ENCODE assay signal across 9 cellular contexts in genomic region chr1:156140879-156141707, GRCh38. TPM values are rescaled to one million over a fixed set of nuclear protein-coding genes. Genes with fewer than 3 reads are reported as not detected.
DNase-seq lines count a peak whose midpoint lies in the region; ATAC-seq, FAIRE-seq and TF ChIP-seq lines count a peak whose summit lies in the region.
"Had no signal": no experiment of that assay in that cellular context is flagged by ENCODE, and none has a peak within 500 bp of the region (broad histone marks: within the 10 kb centered on the region; RNA-seq: fewer than 3 reads in every experiment).

No MANE protein-coding gene starts in this region.

- no peak overlapping the region for H3K4me3 Mint-ChIP-seq in Caco-2 (ENCODE audit: unreplicated experiment)
- H3K4me3 Mint-ChIP-seq in stimulated activated naive CD8-positive, alpha-beta T cell treated with anti-CD3 and anti-CD28 coated beads, Interleukin-15, amount 100 ng/mL, for 72 hours: no peak overlapping the region

- peaks cover under 1% of the 10 kb centered on the region; the same call in 1 of the 2 replicates for H3K4me1 ChIP-seq in Caco-2
- H3K4me1 ChIP-seq in ascending aorta: peaks cover 8 to 21% of the 10 kb centered on the region in 2 donors
- H3K4me1 ChIP-seq in keratinocyte (ENCODE audit: control insufficient read depth, extremely low read depth, insufficient read depth, low read length): peaks cover 1% of the 10 kb centered on the region

- H3K27ac Mint-ChIP-seq in Caco-2 (ENCODE audit: unreplicated experiment): no peak overlapping the region
- H3K27ac Mint-ChIP-seq in stimulated activated naive CD8-positive, alpha-beta T cell treated with anti-CD3 and anti-CD28 coated beads, Interleukin-15, amount 100 ng/mL, for 72 hours: no peak overlapping the region

- no peak overlapping the region for H3K4me2 ChIP-seq in keratinocyte (ENCODE audit: control insufficient read depth, extremely low read depth, insufficient read depth, low read depth, low read length)

- H3K36me3 Mint-ChIP-seq in Caco-2 (ENCODE audit: insufficient read depth, unreplicated experiment): peaks cover 61% of the 10 kb centered on the region

- POLR2A ChIA-PET in Caco-2 (lab: Charles Lee): interaction anchor here (1.0 kb wide), 2 partner anchors 72 to 84 kb away, joined by 3 read pairs; partner anchors contain the start of gene PMF1

- TF ChIP-seq CTCF in Caco-2 (IDR thresholded peaks at IDR 0.05; ENCODE audit: insufficient read depth in 1 of 2, low read depth in 1 of 2, low read length in 1 of 2, severe bottlenecking in 1 of 2, unreplicated experiment in 1 of 2): peak; percentile 72 to 87
- 0 out of 2 replicates have a peak, but pooled peaks have one; percentile 26 for TF ChIP-seq CTCF in LNCaP clone FGC (IDR thresholded peaks at IDR 0.05; ENCODE audit: control insufficient read depth, extremely low read depth, insufficient read depth)
- peak; percentile 39 to 62 (median 62) for TF ChIP-seq CTCF in ascending aorta (IDR thresholded peaks at IDR 0.05)
- peak; percentile 56 to 64 (median 61) for TF ChIP-seq CTCF in keratinocyte (optimal IDR thresholded peaks at IDR 0.05 in 1 of 3, IDR thresholded peaks at IDR 0.05 in 1 of 3, conservative IDR thresholded peaks at IDR 0.05 in 1 of 3; ENCODE audit: extremely low read depth in 1 of 3, insufficient read depth in 2 of 3, low read length in 3 of 3)

- peak overlapping the region; percentile 73 to 81 for H3K27ac ChIP-seq in ascending aorta
- no peak overlapping the region for H3K27ac ChIP-seq in keratinocyte (ENCODE audit: control insufficient read depth, insufficient read depth, low read length)

- peaks cover 4% of the 10 kb centered on the region for H3K79me2 ChIP-seq in keratinocyte (ENCODE audit: control insufficient read depth, insufficient read depth, low read length)

- H2AFZ ChIP-seq in keratinocyte (ENCODE audit: control insufficient read depth, low read length): no peak overlapping the region

- peaks cover 12% of the 10 kb centered on the region for H3K4me1 Mint-ChIP-seq in Caco-2 (ENCODE audit: low read depth, unreplicated experiment)
- H3K4me1 Mint-ChIP-seq in stimulated activated naive CD8-positive, alpha-beta T cell treated with anti-CD3 and anti-CD28 coated beads, Interleukin-15, amount 100 ng/mL, for 72 hours: peaks cover 8% of the 10 kb centered on the region

- H3K27me3 ChIP-seq in Caco-2 (replicated peaks; ENCODE audit: control insufficient read depth, insufficient read depth, low read length) (no peaks in the 10 kb centered on the region), ascending aorta (no peaks in the 10 kb centered on the region), keratinocyte (ENCODE audit: control insufficient read depth, extremely low read depth, insufficient read depth, low read length) (no peaks in the 10 kb centered on the region)

- dilution Hi-C loops in keratinocyte (cut with MboI; ENCODE audit: extremely low pct_ligation_motif_present, low sequenced_read_pairs): no loop called here

- FAIRE-seq in keratinocyte (lab: Jason Lieb, UNC): no peak
- FAIRE-seq: islet of Langerhans had no signal

- peak; percentile 50 for ATAC-seq in stimulated activated naive CD8-positive, alpha-beta T cell treated with anti-CD3 and anti-CD28 coated beads, Interleukin-15, amount 100 ng/mL, for 72 hours
- ATAC-seq in GM18868 (IDR thresholded peaks at IDR 0.05; ENCODE audit: unreplicated experiment): no peak

- H3K27me3 Mint-ChIP-seq in Caco-2 (ENCODE audit: insufficient read depth, unreplicated experiment): no peaks in the 10 kb centered on the region
- H3K27me3 Mint-ChIP-seq in stimulated activated naive CD8-positive, alpha-beta T cell treated with anti-CD3 and anti-CD28 coated beads, Interleukin-15, amount 100 ng/mL, for 72 hours: no peaks in the 10 kb centered on the region

- H3K4me3 ChIP-seq in Caco-2 (ENCODE audit: low read depth, low read length) (no peak overlapping the region), LNCaP clone FGC (ENCODE audit: low read depth, low read length) (no peak overlapping the region), ascending aorta (no peak overlapping the region), keratinocyte (ENCODE audit: control insufficient read depth in 2 of 3, extremely low read depth in 1 of 3, insufficient read depth in 2 of 3, low read depth in 1 of 3, low read length in 3 of 3) (no peak overlapping the region)

- intact Hi-C loops in Caco-2 (cut with micrococcal nuclease; ENCODE audit: unreplicated experiment) (loop anchor here (1.0 kb wide), 1 partner anchor 84 kb away; no protein-coding TSS in a partner anchor), ascending aorta (cut with DNase I) (loop anchor here (2.0 to 10.0 kb wide), 2 partner anchors 44 to 186 kb away; no protein-coding TSS in a partner anchor)

- CTCF ChIA-PET in Caco-2 (lab: Charles Lee): interaction anchor here (0.6 to 4.0 kb wide), 7 partner anchors 72 to 119 kb away, joined by 3 to 55 read pairs (median 6); partner anchors contain the start of gene PMF1

- H3K9me3 ChIP-seq in Caco-2 (no peaks in the 10 kb centered on the region), ascending aorta (no peaks in the 10 kb centered on the region), keratinocyte (ENCODE audit: control insufficient read depth, low read depth, low read length) (no peaks in the 10 kb centered on the region)

- DNase-seq in Caco-2 (peak in 1 of 2 experiments; percentile 74), LNCaP clone FGC (ENCODE audit: low read depth) (no peak), ascending aorta (ENCODE audit: low spot score in 2 of 2) (peak in 1 of 2 donors; percentile 81), keratinocyte (ENCODE audit: low read depth, low spot score) (no peak), NCI-H128 (lab: John Stamatoyannopoulos, UW; ENCODE audit: unreplicated experiment) (no peak), dedifferentiated amniotic fluid mesenchymal stem cell (ENCODE audit: extremely low spot score) (no peak)
- DNase-seq in stimulated activated naive CD8-positive, alpha-beta T cell treated with anti-CD3 and anti-CD28 coated beads, Interleukin-15, amount 100 ng/mL, for 72 hours: peak; percentile 48 to 55

- no peaks in the 10 kb centered on the region for H3K9me3 Mint-ChIP-seq in Caco-2 (ENCODE audit: unreplicated experiment)
- H3K9me3 Mint-ChIP-seq in stimulated activated naive CD8-positive, alpha-beta T cell treated with anti-CD3 and anti-CD28 coated beads, Interleukin-15, amount 100 ng/mL, for 72 hours: no peaks in the 10 kb centered on the region

- no peaks in the 10 kb centered on the region for H3K9me1 ChIP-seq in keratinocyte (ENCODE audit: control insufficient read depth, extremely low read depth, insufficient read depth, low read length)

- peaks cover 11% of the 10 kb centered on the region for H4K20me1 ChIP-seq in keratinocyte (ENCODE audit: control insufficient read depth, extremely low read depth, insufficient read depth, low read length)

- no TSS peak for BruUV-seq in Caco-2 (replicated peaks; lab: Mats Ljungman, UMichigan)

- no peak overlapping the region for H3K9ac ChIP-seq in keratinocyte (ENCODE audit: control insufficient read depth, extremely low read depth, insufficient read depth, low read length)

- peaks cover 10% of the 10 kb centered on the region for H3K36me3 ChIP-seq in Caco-2 (ENCODE audit: control insufficient read depth, insufficient read depth, low read length)
- H3K36me3 ChIP-seq in ascending aorta: peaks cover 38% of the 10 kb centered on the region in 2 donors
- H3K36me3 ChIP-seq in keratinocyte (ENCODE audit: control insufficient read depth in 2 of 2, extremely low read depth in 1 of 2, insufficient read depth in 2 of 2, low read length in 2 of 2): peaks cover 37 to 40% of the 10 kb centered on the region in 2 experiments

RNA-seq across cellular contexts. Expression of gene SEMA4A, which starts 12.3 kb away (rescaled TPM):
- total RNA-seq in Caco-2 (2022) (0.52 and 1.3 TPM in 2 replicates), ascending aorta (0.64 TPM)
- 5.7 to 11.0 TPM (median 7.9 TPM) in 3 replicates for polyA plus RNA-seq in keratinocyte
- polyA plus RNA-seq in keratinocyte (2011; ENCODE audit: low read depth): 2.6 TPM
- 6.8 and 8.9 TPM in 2 replicates for polyA plus RNA-seq in keratinocyte (2011; cell fraction: cytosol; rRNA removed)
- polyA plus RNA-seq in keratinocyte (2011; cell fraction: nucleus; rRNA removed): 8.0 and 11.0 TPM in 2 replicates
- 9.5 and 9.9 TPM in 2 replicates for polyA plus RNA-seq in keratinocyte (2012; ENCODE audit: low replicate concordance)
- polyA minus RNA-seq in keratinocyte: 12.9 to 22.9 TPM (median 13.7 TPM) in 3 replicates
- 6.1 TPM for polyA minus RNA-seq in keratinocyte (2011; cell fraction: cytosol; rRNA and poly(A)+ RNA removed)
- polyA minus RNA-seq in keratinocyte (2011; cell fraction: nucleus; rRNA and poly(A)+ RNA removed): 5.4 and 10.0 TPM in 2 replicates

RNA-seq across cellular contexts. Expression of gene LMNA, which starts 26.6 kb away (rescaled TPM):
- 112 and 113 TPM in 2 replicates for total RNA-seq in Caco-2 (2022)
- total RNA-seq in ascending aorta: 783 TPM
- 368 to 551 TPM (median 444 TPM) in 3 replicates for polyA plus RNA-seq in keratinocyte
- polyA plus RNA-seq in keratinocyte (2011; ENCODE audit: low read depth): 222 TPM
- polyA plus RNA-seq in keratinocyte (2011; cell fraction: cytosol; rRNA removed): 159 and 403 TPM in 2 replicates
- polyA plus RNA-seq in keratinocyte (2011; cell fraction: nucleus; rRNA removed): 626 and 729 TPM in 2 replicates
- 224 and 699 TPM in 2 replicates for polyA plus RNA-seq in keratinocyte (2012; ENCODE audit: low replicate concordance)
- polyA minus RNA-seq in keratinocyte: 328 to 615 TPM (median 504 TPM) in 3 replicates
- 757 TPM for polyA minus RNA-seq in keratinocyte (2011; cell fraction: cytosol; rRNA and poly(A)+ RNA removed)
- 433 and 457 TPM in 2 replicates for polyA minus RNA-seq in keratinocyte (2011; cell fraction: nucleus; rRNA and poly(A)+ RNA removed)

RNA-seq across cellular contexts. Expression of gene SLC25A44, which starts 52.8 kb away (rescaled TPM):
- total RNA-seq in Caco-2 (2022) (29.3 and 31.1 TPM in 2 replicates), ascending aorta (13.5 TPM)
- 24.4 to 36.8 TPM (median 25.3 TPM) in 3 replicates for polyA plus RNA-seq in keratinocyte
- 14.9 TPM for polyA plus RNA-seq in keratinocyte (2011; ENCODE audit: low read depth)
- 25.5 and 33.8 TPM in 2 replicates for polyA plus RNA-seq in keratinocyte (2011; cell fraction: cytosol; rRNA removed)
- 39.2 and 55.4 TPM in 2 replicates for polyA plus RNA-seq in keratinocyte (2011; cell fraction: nucleus; rRNA removed)
- polyA plus RNA-seq in keratinocyte (2012; ENCODE audit: low replicate concordance): 14.4 and 18.8 TPM in 2 replicates
- 39.2 to 83.6 TPM (median 39.8 TPM) in 3 replicates for polyA minus RNA-seq in keratinocyte
- polyA minus RNA-seq in keratinocyte (2011; cell fraction: cytosol; rRNA and poly(A)+ RNA removed): 18.8 TPM
- 12.7 and 19.4 TPM in 2 replicates for polyA minus RNA-seq in keratinocyte (2011; cell fraction: nucleus; rRNA and poly(A)+ RNA removed)

RNA-seq across cellular contexts. Expression of gene MEX3A, which starts 58.8 kb away (rescaled TPM):
- total RNA-seq in Caco-2 (2022) (8.9 and 12.2 TPM in 2 replicates), ascending aorta (1.3 TPM)
- 1.1 to 2.0 TPM (median 1.5 TPM) in 3 replicates for polyA plus RNA-seq in keratinocyte
- 0.75 TPM for polyA plus RNA-seq in keratinocyte (2011; ENCODE audit: low read depth)
- 0.83 and 1.5 TPM in 2 replicates for polyA plus RNA-seq in keratinocyte (2011; cell fraction: cytosol; rRNA removed)
- polyA plus RNA-seq in keratinocyte (2011; cell fraction: nucleus; rRNA removed): 2.9 and 4.1 TPM in 2 replicates
- polyA plus RNA-seq in keratinocyte (2012; ENCODE audit: low replicate concordance): 1.1 and 2.1 TPM in 2 replicates
- polyA minus RNA-seq in keratinocyte: 1.1 to 4.3 TPM (median 1.7 TPM) in 3 replicates
- polyA minus RNA-seq in keratinocyte (2011; cell fraction: cytosol; rRNA and poly(A)+ RNA removed): 0.96 TPM
- 2.6 and 3.1 TPM in 2 replicates for polyA minus RNA-seq in keratinocyte (2011; cell fraction: nucleus; rRNA and poly(A)+ RNA removed)

Comparison
In these comparisons a context has a peak if more than half of its experiments do, and no peak if none do; other contexts are left out.
1. DNase-seq: peak in stimulated activated naive CD8-positive, alpha-beta T cell treated with anti-CD3 and anti-CD28 coated beads, Interleukin-15, amount 100 ng/mL, for 72 hours (2 of 2); none in LNCaP clone FGC (single experiment), keratinocyte (single experiment), NCI-H128 (single experiment) and dedifferentiated amniotic fluid mesenchymal stem cell (single experiment).
2. CTCF ChIP-seq: peak in every context shown above with its lines; median percentile 80 in Caco-2; 62 in ascending aorta; 61 in keratinocyte; 26 in LNCaP clone FGC.